Comparison of ENCODE assay signal across 1 cellular context in the genomic region with DNA sequence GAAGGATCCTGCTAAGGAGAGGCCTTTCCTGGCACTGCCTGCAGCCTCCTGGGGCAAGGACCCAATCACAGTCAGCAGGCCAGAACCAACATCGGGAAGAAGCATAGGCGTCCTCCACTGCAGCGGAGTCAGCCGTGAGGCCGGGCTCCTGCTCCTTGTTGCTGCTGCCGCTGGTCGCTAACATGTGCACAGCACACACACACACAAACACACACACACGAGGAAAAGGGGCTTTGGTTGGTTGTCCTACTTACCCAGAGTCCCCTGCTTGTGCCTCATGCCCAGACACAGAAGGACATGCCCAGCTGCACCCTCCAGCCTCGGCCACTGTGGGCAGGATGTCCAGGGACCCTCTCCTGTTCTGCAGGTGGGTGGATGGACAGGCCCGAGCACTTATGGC.
TF ChIP-seq lines count a peak whose summit lies in the region.

No MANE protein-coding gene starts in this region.

TF ChIP-seq in H1, 55 proteins besides CTCF, POLR2A, EP300 and RAD21:
- TF ChIP-seq ZNF274 (IDR thresholded peaks at IDR 0.05; ENCODE audit: borderline replicate concordance, extremely low read depth, low read length) (no peak), SIRT6 (IDR thresholded peaks at IDR 0.05; ENCODE audit: low read length) (no peak), TCF12 (IDR thresholded peaks at IDR 0.05; ENCODE audit: low read depth, low read length) (no peak), SP2 (IDR thresholded peaks at IDR 0.05; ENCODE audit: low read length) (no peak), TAF1 (IDR thresholded peaks at IDR 0.05; ENCODE audit: low read depth, low read length) (no peak), EZH2 (IDR thresholded peaks at IDR 0.05; ENCODE audit: low read depth, low read length, severe bottlenecking) (no peak), RNF2 (IDR thresholded peaks at IDR 0.05; ENCODE audit: borderline replicate concordance, low read depth, low read length, missing control alignments, poor library complexity, severe bottlenecking) (no peak), PHF8 (conservative IDR thresholded peaks at IDR 0.05; ENCODE audit: low read depth, low read length) (no peak), RBBP5 (IDR thresholded peaks at IDR 0.05; ENCODE audit: borderline replicate concordance, low read depth, low read length) (no peak), CHD1 (IDR thresholded peaks at IDR 0.05; ENCODE audit: low read depth, low read length) (no peak), POLR2AphosphoS5 (IDR thresholded peaks at IDR 0.05; ENCODE audit: low read depth, low read length) (no peak), NANOG (IDR thresholded peaks at IDR 0.05; ENCODE audit: insufficient read depth, low read depth, low read length, poor library complexity, severe bottlenecking) (no peak), TEAD4 (IDR thresholded peaks at IDR 0.05; ENCODE audit: low read depth, low read length) (no peak), MAFK (IDR thresholded peaks at IDR 0.05; ENCODE audit: low read depth, low read length) (no peak), GTF2F1 (IDR thresholded peaks at IDR 0.05; ENCODE audit: borderline replicate concordance, low read depth, low read length) (no peak), EGR1 (IDR thresholded peaks at IDR 0.05; ENCODE audit: borderline replicate concordance, low read depth, low read length) (no peak)
- TF ChIP-seq, protein P1, sequence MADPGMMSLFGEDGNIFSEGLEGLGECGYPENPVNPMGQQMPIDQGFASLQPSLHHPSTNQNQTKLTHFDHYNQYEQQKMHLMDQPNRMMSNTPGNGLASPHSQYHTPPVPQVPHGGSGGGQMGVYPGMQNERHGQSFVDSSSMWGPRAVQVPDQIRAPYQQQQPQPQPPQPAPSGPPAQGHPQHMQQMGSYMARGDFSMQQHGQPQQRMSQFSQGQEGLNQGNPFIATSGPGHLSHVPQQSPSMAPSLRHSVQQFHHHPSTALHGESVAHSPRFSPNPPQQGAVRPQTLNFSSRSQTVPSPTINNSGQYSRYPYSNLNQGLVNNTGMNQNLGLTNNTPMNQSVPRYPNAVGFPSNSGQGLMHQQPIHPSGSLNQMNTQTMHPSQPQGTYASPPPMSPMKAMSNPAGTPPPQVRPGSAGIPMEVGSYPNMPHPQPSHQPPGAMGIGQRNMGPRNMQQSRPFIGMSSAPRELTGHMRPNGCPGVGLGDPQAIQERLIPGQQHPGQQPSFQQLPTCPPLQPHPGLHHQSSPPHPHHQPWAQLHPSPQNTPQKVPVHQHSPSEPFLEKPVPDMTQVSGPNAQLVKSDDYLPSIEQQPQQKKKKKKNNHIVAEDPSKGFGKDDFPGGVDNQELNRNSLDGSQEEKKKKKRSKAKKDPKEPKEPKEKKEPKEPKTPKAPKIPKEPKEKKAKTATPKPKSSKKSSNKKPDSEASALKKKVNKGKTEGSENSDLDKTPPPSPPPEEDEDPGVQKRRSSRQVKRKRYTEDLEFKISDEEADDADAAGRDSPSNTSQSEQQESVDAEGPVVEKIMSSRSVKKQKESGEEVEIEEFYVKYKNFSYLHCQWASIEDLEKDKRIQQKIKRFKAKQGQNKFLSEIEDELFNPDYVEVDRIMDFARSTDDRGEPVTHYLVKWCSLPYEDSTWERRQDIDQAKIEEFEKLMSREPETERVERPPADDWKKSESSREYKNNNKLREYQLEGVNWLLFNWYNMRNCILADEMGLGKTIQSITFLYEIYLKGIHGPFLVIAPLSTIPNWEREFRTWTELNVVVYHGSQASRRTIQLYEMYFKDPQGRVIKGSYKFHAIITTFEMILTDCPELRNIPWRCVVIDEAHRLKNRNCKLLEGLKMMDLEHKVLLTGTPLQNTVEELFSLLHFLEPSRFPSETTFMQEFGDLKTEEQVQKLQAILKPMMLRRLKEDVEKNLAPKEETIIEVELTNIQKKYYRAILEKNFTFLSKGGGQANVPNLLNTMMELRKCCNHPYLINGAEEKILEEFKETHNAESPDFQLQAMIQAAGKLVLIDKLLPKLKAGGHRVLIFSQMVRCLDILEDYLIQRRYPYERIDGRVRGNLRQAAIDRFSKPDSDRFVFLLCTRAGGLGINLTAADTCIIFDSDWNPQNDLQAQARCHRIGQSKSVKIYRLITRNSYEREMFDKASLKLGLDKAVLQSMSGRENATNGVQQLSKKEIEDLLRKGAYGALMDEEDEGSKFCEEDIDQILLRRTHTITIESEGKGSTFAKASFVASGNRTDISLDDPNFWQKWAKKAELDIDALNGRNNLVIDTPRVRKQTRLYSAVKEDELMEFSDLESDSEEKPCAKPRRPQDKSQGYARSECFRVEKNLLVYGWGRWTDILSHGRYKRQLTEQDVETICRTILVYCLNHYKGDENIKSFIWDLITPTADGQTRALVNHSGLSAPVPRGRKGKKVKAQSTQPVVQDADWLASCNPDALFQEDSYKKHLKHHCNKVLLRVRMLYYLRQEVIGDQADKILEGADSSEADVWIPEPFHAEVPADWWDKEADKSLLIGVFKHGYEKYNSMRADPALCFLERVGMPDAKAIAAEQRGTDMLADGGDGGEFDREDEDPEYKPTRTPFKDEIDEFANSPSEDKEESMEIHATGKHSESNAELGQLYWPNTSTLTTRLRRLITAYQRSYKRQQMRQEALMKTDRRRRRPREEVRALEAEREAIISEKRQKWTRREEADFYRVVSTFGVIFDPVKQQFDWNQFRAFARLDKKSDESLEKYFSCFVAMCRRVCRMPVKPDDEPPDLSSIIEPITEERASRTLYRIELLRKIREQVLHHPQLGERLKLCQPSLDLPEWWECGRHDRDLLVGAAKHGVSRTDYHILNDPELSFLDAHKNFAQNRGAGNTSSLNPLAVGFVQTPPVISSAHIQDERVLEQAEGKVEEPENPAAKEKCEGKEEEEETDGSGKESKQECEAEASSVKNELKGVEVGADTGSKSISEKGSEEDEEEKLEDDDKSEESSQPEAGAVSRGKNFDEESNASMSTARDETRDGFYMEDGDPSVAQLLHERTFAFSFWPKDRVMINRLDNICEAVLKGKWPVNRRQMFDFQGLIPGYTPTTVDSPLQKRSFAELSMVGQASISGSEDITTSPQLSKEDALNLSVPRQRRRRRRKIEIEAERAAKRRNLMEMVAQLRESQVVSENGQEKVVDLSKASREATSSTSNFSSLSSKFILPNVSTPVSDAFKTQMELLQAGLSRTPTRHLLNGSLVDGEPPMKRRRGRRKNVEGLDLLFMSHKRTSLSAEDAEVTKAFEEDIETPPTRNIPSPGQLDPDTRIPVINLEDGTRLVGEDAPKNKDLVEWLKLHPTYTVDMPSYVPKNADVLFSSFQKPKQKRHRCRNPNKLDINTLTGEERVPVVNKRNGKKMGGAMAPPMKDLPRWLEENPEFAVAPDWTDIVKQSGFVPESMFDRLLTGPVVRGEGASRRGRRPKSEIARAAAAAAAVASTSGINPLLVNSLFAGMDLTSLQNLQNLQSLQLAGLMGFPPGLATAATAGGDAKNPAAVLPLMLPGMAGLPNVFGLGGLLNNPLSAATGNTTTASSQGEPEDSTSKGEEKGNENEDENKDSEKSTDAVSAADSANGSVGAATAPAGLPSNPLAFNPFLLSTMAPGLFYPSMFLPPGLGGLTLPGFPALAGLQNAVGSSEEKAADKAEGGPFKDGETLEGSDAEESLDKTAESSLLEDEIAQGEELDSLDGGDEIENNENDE (IDR thresholded peaks at IDR 0.05; ENCODE audit: insufficient replicate concordance, low read length) = no peak
- TF ChIP-seq, protein P2, sequence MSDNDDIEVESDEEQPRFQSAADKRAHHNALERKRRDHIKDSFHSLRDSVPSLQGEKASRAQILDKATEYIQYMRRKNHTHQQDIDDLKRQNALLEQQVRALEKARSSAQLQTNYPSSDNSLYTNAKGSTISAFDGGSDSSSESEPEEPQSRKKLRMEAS (IDR thresholded peaks at IDR 0.05) = no peak
TF ChIP-seq in H1: peak in this region for 0.
